Comparison of ENCODE assay signal across 8 cellular contexts in genomic region chr10:97731346-97732051, GRCh38. TPM values are rescaled to one million over a fixed set of nuclear protein-coding genes. Genes with fewer than 3 reads are reported as not detected.
DNase-seq lines count a peak whose midpoint lies in the region; ATAC-seq, FAIRE-seq and TF ChIP-seq lines count a peak whose summit lies in the region.

No MANE protein-coding gene starts in this region.

- H3K4me3 ChIP-seq in AG04449 (ENCODE audit: low read depth, low read length) (no peak overlapping the region), dorsolateral prefrontal cortex (no peak overlapping the region)

- peak; percentile 47 to 50 for ATAC-seq in stimulated activated naive B cell treated with anti-CD40 and anti-IgM and Interleukin-4, amounts not matched to agents 10 μg/mL and 1 μg/mL and 100 μg/mL, for 72 hours (replicated peaks)
- no peak for ATAC-seq in GM18861 (IDR thresholded peaks at IDR 0.05; ENCODE audit: unreplicated experiment)

- peak overlapping the region in 2 of 59 donors; percentile 17 to 36 for H3K27ac ChIP-seq in dorsolateral prefrontal cortex

- H3K4me1 Mint-ChIP-seq in stimulated activated naive B cell treated with anti-CD40 and anti-IgM and Interleukin-4, amounts not matched to agents 10 μg/mL and 1 μg/mL and 100 μg/mL, for 72 hours = peaks cover 8 to 11% of the 10 kb centered on the region in 2 donors

- CTCF ChIA-PET in AG04449 (lab: Yijun Ruan, JAX) = interaction anchor here (0.6 to 14.2 kb wide), 19 partner anchors 8 to 322 kb away, joined by 3 to 664 read pairs (median 5); partner anchors contain the start of genes ANKRD2, AVPI1 and MARVELD1

- TF ChIP-seq CTCF in AG04449 (IDR thresholded peaks at IDR 0.05; ENCODE audit: insufficient read depth, low read length, missing control alignments) = peak; percentile 84
- TF ChIP-seq CTCF in dorsolateral prefrontal cortex (IDR thresholded peaks at IDR 0.05 in 54 of 56, conservative IDR thresholded peaks at IDR 0.05 in 2 of 56; ENCODE audit: low read depth in 1 of 56, partially characterized antibody in 56 of 56) = peak; percentile 74 to 99 (median 91)

- peaks cover 6 to 10% of the 10 kb centered on the region in 2 donors for H3K27me3 Mint-ChIP-seq in stimulated activated naive B cell treated with anti-CD40 and anti-IgM and Interleukin-4, amounts not matched to agents 10 μg/mL and 1 μg/mL and 100 μg/mL, for 72 hours

- H3K9me3 Mint-ChIP-seq in stimulated activated naive B cell treated with anti-CD40 and anti-IgM and Interleukin-4, amounts not matched to agents 10 μg/mL and 1 μg/mL and 100 μg/mL, for 72 hours = peaks cover 4 to 8% of the 10 kb centered on the region in 2 donors

- intact Hi-C loops in dorsolateral prefrontal cortex (cut with DNase I) = loop anchor here (2.0 to 5.0 kb wide), 4 partner anchors 23 to 159 kb away; partner anchors contain the start of genes ANKRD2 (in 1 of the 2) and AVPI1 (in 1 of the 2)

- H3K27me3 ChIP-seq in dorsolateral prefrontal cortex = peaks cover 0 to 3% (median 0%) of the 10 kb centered on the region in 45 donors

- H3K36me3 Mint-ChIP-seq in stimulated activated naive B cell treated with anti-CD40 and anti-IgM and Interleukin-4, amounts not matched to agents 10 μg/mL and 1 μg/mL and 100 μg/mL, for 72 hours = peaks cover 2 to 4% of the 10 kb centered on the region in 2 donors

- no peak overlapping the region for H3K27ac Mint-ChIP-seq in stimulated activated naive B cell treated with anti-CD40 and anti-IgM and Interleukin-4, amounts not matched to agents 10 μg/mL and 1 μg/mL and 100 μg/mL, for 72 hours

- POLR2A ChIA-PET in AG04449 (lab: Yijun Ruan, JAX) = interaction anchor here (0.7 kb wide), 1 partner anchor 48 kb away, joined by 4 read pairs; no protein-coding TSS in a partner anchor

- no peak overlapping the region for H3K4me3 Mint-ChIP-seq in stimulated activated naive B cell treated with anti-CD40 and anti-IgM and Interleukin-4, amounts not matched to agents 10 μg/mL and 1 μg/mL and 100 μg/mL, for 72 hours

- FAIRE-seq in GM18507 (lab: Jason Lieb, UNC) = peak; percentile 83

- DNase-seq in AG04449 (ENCODE audit: low read depth, low spot score) (no peak), GM18507 (ENCODE audit: extremely low spot score, insufficient read length, low read depth) (no peak), NCI-H2196 treated with DMSO at 0.1 percent for 48 hours (lab: John Stamatoyannopoulos, UW; ENCODE audit: unreplicated experiment) (peak; percentile 77), dorsolateral prefrontal cortex (peak in 9 of 10 donors; percentile 53 to 88 (median 61)), medulla oblongata (ENCODE audit: extremely low spot score) (peak; percentile 94)
- peak in 3 of 4 experiments; percentile 9 to 30 (median 23) for DNase-seq in activated CD4-positive, CD25-positive, alpha-beta regulatory T cell (lab: John Stamatoyannopoulos, UW)
- DNase-seq in stimulated activated naive B cell treated with anti-CD40 and anti-IgM and Interleukin-4, amounts not matched to agents 10 μg/mL and 1 μg/mL and 100 μg/mL, for 72 hours = no peak

RNA-seq across cellular contexts. Expression of gene ZFYVE27, which starts 5.4 kb away (rescaled TPM):
- total RNA-seq in dorsolateral prefrontal cortex = 10 to 100 TPM; 47.7 to 82.7 (median 64.5) TPM

RNA-seq across cellular contexts. Expression of gene MARVELD1, which starts 18.0 kb away (rescaled TPM):
- 10 to 100 TPM in 2 of 120 experiments, 1 to 10 TPM in 118; 2.5 to 12.7 (median 4.8) TPM for total RNA-seq in dorsolateral prefrontal cortex

RNA-seq across cellular contexts. Expression of gene SFRP5, which starts 40.3 kb away (rescaled TPM):
- 1 to 10 TPM in 59 of 120 experiments, under 1 TPM in 57, not detected in 4; 0.33 to 3.5 (median 1.0) TPM for total RNA-seq in dorsolateral prefrontal cortex

RNA-seq across cellular contexts. Expression of gene AVPI1, which starts 44.5 kb away (rescaled TPM):
- 10 to 100 TPM; 15.7 to 41.1 (median 27.6) TPM for total RNA-seq in dorsolateral prefrontal cortex

Comparison
In these comparisons a context has a peak if more than half of its experiments do, and no peak if none do; other contexts are left out.
1. DNase-seq: peak in NCI-H2196 treated with DMSO at 0.1 percent for 48 hours (single experiment), activated CD4-positive, CD25-positive, alpha-beta regulatory T cell (3 of 4), dorsolateral prefrontal cortex (9 of 10) and medulla oblongata (single experiment); none in AG04449 (single experiment), GM18507 (single experiment) and stimulated activated naive B cell treated with anti-CD40 and anti-IgM and Interleukin-4, amounts not matched to agents 10 μg/mL and 1 μg/mL and 100 μg/mL, for 72 hours (single experiment).